In genomic region chr7:12661581-12661980, GRCh38 we compare ENCODE assay signal across 25 cellular contexts.
"Had no signal": no experiment of that assay in that cellular context is flagged by ENCODE, and none has a peak within 500 bp of the region (broad histone marks: within the 10 kb centered on the region; RNA-seq: fewer than 3 reads in every experiment).

No MANE protein-coding gene starts in this region.

- H3K4me3 ChIP-seq: adrenal gland, cardiac muscle cell, K562 had no signal

- DNase-seq: activated CD4-positive, alpha-beta T cell treated with anti-CD3 and anti-CD28 coated beads for 48 hours; activated CD4-positive, alpha-beta T cell treated with anti-CD3 and anti-CD28 coated beads, Interleukin-2, amount 50 U/mL, for 4 hours; activated CD4-positive, CD25-positive, alpha-beta regulatory T cell treated with anti-CD3 and anti-CD28 coated beads, Interleukin-2, amount 50 U/mL, for 72 hours; activated CD8-positive, alpha-beta memory T cell treated with anti-CD3 and anti-CD28 coated beads, Interleukin-2, amount 50 U/mL, for 48 hours; activated CD8-positive, alpha-beta T cell treated with anti-CD3 and anti-CD28 coated beads, Interleukin-2, amount 10 ng/mL, durations not matched to agents 7 days and 5 days; activated naive CD4-positive, alpha-beta T cell treated with anti-CD3 and anti-CD28 coated beads, Interleukin-2, amount 50 U/mL, for 16 hours; activated naive CD8-positive, alpha-beta T cell treated with anti-CD3 and anti-CD28 coated beads, Interleukin-2, amount 10 ng/mL, durations not matched to agents 7 days and 5 days; activated T-cell treated with anti-CD3 and anti-CD28 coated beads, Interleukin-2, amount 50 U/mL, for 1 hour; adrenal gland; aorta; Karpas-422; MM.1S; NCI-H1105; NCI-H1436; NCI-H1694 treated with DMSO at 0.1 percent for 48 hours; NCI-H2029 treated with DMSO at 0.1 percent for 48 hours; NCI-H446; NCI-H524; SIG-M5; T-helper 17 cell; T-helper 9 cell had no signal

- H3K27ac ChIP-seq: adrenal gland, cardiac muscle cell had no signal

- H3K27ac Mint-ChIP-seq: activated CD8-positive, alpha-beta T cell treated with anti-CD3 and anti-CD28 coated beads, Interleukin-2, amount 10 ng/mL, durations not matched to agents 7 days and 5 days; activated naive CD8-positive, alpha-beta T cell treated with anti-CD3 and anti-CD28 coated beads, Interleukin-2, amount 10 ng/mL, durations not matched to agents 7 days and 5 days; brain; T-helper 17 cell; WTC11 had no signal

- H3K36me3 Mint-ChIP-seq: activated naive CD8-positive, alpha-beta T cell treated with anti-CD3 and anti-CD28 coated beads, Interleukin-2, amount 10 ng/mL, durations not matched to agents 7 days and 5 days; brain; WTC11 had no signal

- ATAC-seq: activated CD8-positive, alpha-beta T cell treated with anti-CD3 and anti-CD28 coated beads, Interleukin-2, amount 10 ng/mL, durations not matched to agents 7 days and 5 days; T-helper 17 cell; WTC11 had no signal

- H3K27me3 Mint-ChIP-seq: activated naive CD8-positive, alpha-beta T cell treated with anti-CD3 and anti-CD28 coated beads, Interleukin-2, amount 10 ng/mL, durations not matched to agents 7 days and 5 days; T-helper 17 cell had no signal

- H3K9me3 ChIP-seq: adrenal gland had no signal

- H3K36me3 ChIP-seq: adrenal gland, cardiac muscle cell had no signal

- H3K9me3 Mint-ChIP-seq: activated naive CD8-positive, alpha-beta T cell treated with anti-CD3 and anti-CD28 coated beads, Interleukin-2, amount 10 ng/mL, durations not matched to agents 7 days and 5 days had no signal

- H3K4me3 Mint-ChIP-seq: activated CD8-positive, alpha-beta T cell treated with anti-CD3 and anti-CD28 coated beads, Interleukin-2, amount 10 ng/mL, durations not matched to agents 7 days and 5 days; activated naive CD8-positive, alpha-beta T cell treated with anti-CD3 and anti-CD28 coated beads, Interleukin-2, amount 10 ng/mL, durations not matched to agents 7 days and 5 days; brain; T-helper 17 cell; WTC11 had no signal

- H3K4me1 ChIP-seq: adrenal gland had no signal

- H3K27me3 ChIP-seq: adrenal gland, cardiac muscle cell had no signal

- H3K4me1 Mint-ChIP-seq: activated naive CD8-positive, alpha-beta T cell treated with anti-CD3 and anti-CD28 coated beads, Interleukin-2, amount 10 ng/mL, durations not matched to agents 7 days and 5 days; brain; T-helper 17 cell had no signal
